Comparison of ENCODE assay signal across 2 cellular contexts in genomic region chr20:40677343-40677924, GRCh38.
A peak's percentile ranks its signal among the peaks of the same experiment; 100 is the strongest.
TF ChIP-seq lines count a peak whose summit lies in the region.

No MANE protein-coding gene starts in this region.

TF ChIP-seq in HEK293T, 16 proteins besides CTCF, POLR2A, EP300 and RAD21:
- TF ChIP-seq PKNOX1 (IDR thresholded peaks at IDR 0.05), result peak; percentile 97
- no peak for TF ChIP-seq FOXA1 (IDR thresholded peaks at IDR 0.05)

TF ChIP-seq in H1, 55 proteins besides CTCF, POLR2A, EP300 and RAD21 (continued from another document):
- TF ChIP-seq, protein P1, sequence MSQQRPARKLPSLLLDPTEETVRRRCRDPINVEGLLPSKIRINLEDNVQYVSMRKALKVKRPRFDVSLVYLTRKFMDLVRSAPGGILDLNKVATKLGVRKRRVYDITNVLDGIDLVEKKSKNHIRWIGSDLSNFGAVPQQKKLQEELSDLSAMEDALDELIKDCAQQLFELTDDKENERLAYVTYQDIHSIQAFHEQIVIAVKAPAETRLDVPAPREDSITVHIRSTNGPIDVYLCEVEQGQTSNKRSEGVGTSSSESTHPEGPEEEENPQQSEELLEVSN (IDR thresholded peaks at IDR 0.05), result no peak
- no peak for TF ChIP-seq NANOG (IDR thresholded peaks at IDR 0.05; ENCODE audit: insufficient read depth, low read depth, low read length, poor library complexity, severe bottlenecking)
- TF ChIP-seq CHD2 (IDR thresholded peaks at IDR 0.05; ENCODE audit: low read length), result no peak
- no peak for TF ChIP-seq MAX (IDR thresholded peaks at IDR 0.05)
- no peak for TF ChIP-seq RBBP5 (IDR thresholded peaks at IDR 0.05; ENCODE audit: borderline replicate concordance, low read depth, low read length)
TF ChIP-seq in H1: peak in this region for 0.
